ENCODE assay signal across 24 cellular contexts in genomic region chr14:63297387-63297786, GRCh38. TPM values are rescaled to one million over a fixed set of nuclear protein-coding genes. Genes with fewer than 3 reads are reported as not detected.
"Had no signal": no experiment of that assay in that cellular context is flagged by ENCODE, and none has a peak within 500 bp of the region (broad histone marks: within the 10 kb centered on the region; RNA-seq: fewer than 3 reads in every experiment).

No MANE protein-coding gene starts in this region.

- H3K9ac ChIP-seq: SK-N-SH had no signal

- H3K9me3 ChIP-seq: SK-N-SH had no signal

- ATAC-seq: Panc1, PC-3 had no signal

- H3K4me2 ChIP-seq: SK-N-SH had no signal

- H3K27ac ChIP-seq: RWPE1 had no signal

- DNase-seq: KBM-7; MV-4-11; NCI-H1048; NCI-H1694; NCI-H187 treated with DMSO at 0.1 percent for 48 hours; NCI-H2029 treated with DMSO at 0.1 percent for 48 hours; NCI-H2171 treated with DMSO at 0.1 percent for 48 hours; NCI-H345; NCI-H446 treated with DMSO at 0.1 percent for 48 hours; NCI-H510A treated with DMSO at 0.1 percent for 48 hours; NCI-H526; NCI-H82; NK-92 treated with Interleukin-12 subunit alpha and Interleukin-12 subunit beta, amount 100 ng/mL, for 24 hours; PC-3; SHP77; SK-N-SH; SW 1271 had no signal

RNA-seq across cellular contexts. Expression of gene GPHB5, which starts 21.3 kb away (rescaled TPM):
- total RNA-seq: HT-29, LHCN-M2, MCF 10A, OCI-LY7, PC-3, SK-MEL-5 had no signal
- polyA plus RNA-seq: SK-N-SH had no signal
